23 cellular contexts compared by ENCODE assay signal in the genomic region with DNA sequence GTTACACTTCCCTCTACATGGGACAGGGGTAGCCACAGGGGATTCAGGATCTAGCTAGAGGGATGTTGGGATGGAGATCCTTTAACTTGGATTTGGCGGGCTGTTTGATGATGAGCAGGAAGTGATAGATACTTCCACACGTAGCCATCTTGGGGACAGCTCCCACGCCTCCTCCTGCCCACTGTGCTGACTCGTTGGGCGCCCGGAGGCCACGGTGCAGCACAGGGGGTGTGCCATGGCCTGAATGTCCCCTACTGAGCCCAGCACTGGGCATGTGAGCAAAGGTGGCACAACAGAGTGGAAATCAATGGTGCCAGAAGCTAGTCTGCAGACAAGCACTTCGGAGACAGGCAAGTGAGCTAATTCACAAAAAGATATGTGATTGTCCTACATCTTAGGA. TPM values are rescaled to one million over a fixed set of nuclear protein-coding genes. Genes with fewer than 3 reads are reported as not detected.
A peak's percentile ranks its signal among the peaks of the same experiment; 100 is the strongest.
DNase-seq lines count a peak whose midpoint lies in the region; ATAC-seq, FAIRE-seq and TF ChIP-seq lines count a peak whose summit lies in the region.
"Had no signal": no experiment of that assay in that cellular context is flagged by ENCODE, and none has a peak within 500 bp of the region (broad histone marks: within the 10 kb centered on the region; RNA-seq: fewer than 3 reads in every experiment).

No MANE protein-coding gene starts in this region.

- no peaks in the 10 kb centered on the region; a peak in 1 of 7 replicates for H3K27me3 ChIP-seq in H1 (replicated peaks in 1 of 4; ENCODE audit: control insufficient read depth in 3 of 4, extremely low read depth in 1 of 4, insufficient read depth in 3 of 4, low read length in 3 of 4)
- H3K27me3 ChIP-seq in osteoblast (ENCODE audit: insufficient read depth, low read length) = peaks cover 14% of the 10 kb centered on the region

- H2BK5ac ChIP-seq in H1 (ENCODE audit: low read depth, low read length) = no peak overlapping the region

- TF ChIP-seq CTCF in H1 (IDR thresholded peaks at IDR 0.05; ENCODE audit: control extremely low read depth in 1 of 3, insufficient read depth in 1 of 3, low read depth in 1 of 3, low read length in 3 of 3) = no peak
- TF ChIP-seq CTCF in osteoblast (IDR thresholded peaks at IDR 0.05; ENCODE audit: extremely low read depth, low read depth, low read length) = no peak

- no peak for TF ChIP-seq RAD21 in H1 (IDR thresholded peaks at IDR 0.05 in 1 of 2, conservative IDR thresholded peaks at IDR 0.05 in 1 of 2; ENCODE audit: low read depth in 2 of 2, low read length in 2 of 2)

- POLR2A ChIA-PET in H1 (lab: Charles Lee; ENCODE audit: partially characterized antibody) = no interaction called here

- H3K18ac ChIP-seq in H1 (ENCODE audit: extremely low read depth, low read length) = no peak overlapping the region; the same call in 1 of the 2 replicates

- no peak for ATAC-seq in GM18520 (IDR thresholded peaks at IDR 0.05; ENCODE audit: unreplicated experiment)

- no peak overlapping the region for H4K5ac ChIP-seq in H1 (ENCODE audit: insufficient read length, low read depth, low read length)

- no peaks in the 10 kb centered on the region for H3K79me1 ChIP-seq in H1 (ENCODE audit: low read depth, low read length)

- no peak overlapping the region for H2BK20ac ChIP-seq in H1 (ENCODE audit: low read length)

- H4K8ac ChIP-seq in H1 (ENCODE audit: extremely low read depth, insufficient read depth, low read length) = no peak overlapping the region

- H3K56ac ChIP-seq in H1 (replicated peaks; ENCODE audit: insufficient read length, low read depth, low read length) = no peak overlapping the region

- no peak overlapping the region for H3K14ac ChIP-seq in H1 (ENCODE audit: insufficient read length)

- no peaks in the 10 kb centered on the region for H3K23me2 ChIP-seq in H1 (ENCODE audit: low read depth, low read length)

- TF ChIP-seq POLR2A in H1 (IDR thresholded peaks at IDR 0.05; ENCODE audit: control extremely low read depth in 1 of 2, low read depth in 2 of 2, low read length in 2 of 2) = no peak

- H2AFZ ChIP-seq in H1 (ENCODE audit: low read length) (peak overlapping the region; percentile 61; the same call in 1 of the 2 replicates), osteoblast (ENCODE audit: low read length) (no peak overlapping the region)

- H3K4me2 ChIP-seq in H1 (ENCODE audit: insufficient read depth in 1 of 2, low read depth in 2 of 2, low read length in 2 of 2) = no peak overlapping the region
- no peak overlapping the region for H3K4me2 ChIP-seq in osteoblast (ENCODE audit: insufficient read depth, low read length)

- no peak overlapping the region for H2BK120ac ChIP-seq in H1 (replicated peaks; ENCODE audit: low read depth, low read length)

- H3K4me3 ChIP-seq in H1 (ENCODE audit: extremely low read depth in 1 of 4, insufficient read depth in 2 of 4, low read depth in 3 of 4, low read length in 4 of 4) (no peak overlapping the region), osteoblast (ENCODE audit: insufficient read depth, low read length) (no peak overlapping the region)

- H3K27ac ChIP-seq in H1 (ENCODE audit: low read depth, low read length) = no peak overlapping the region
- H3K27ac ChIP-seq in osteoblast (ENCODE audit: low read depth, low read length) = no peak overlapping the region

- no peak overlapping the region for H3K4ac ChIP-seq in H1 (replicated peaks; ENCODE audit: insufficient read length, low read depth, low read length)

- CTCF ChIA-PET in H1 (lab: Charles Lee; ENCODE audit: partially characterized antibody) = interaction anchor here (0.9 to 1.5 kb wide), 3 partner anchors 13 to 28 kb away, joined by 3 to 4 read pairs (median 3); no protein-coding TSS in a partner anchor

- 0 out of 2 replicates have a peak overlapping the region, but pooled peaks have one; percentile 33 for H2BK12ac ChIP-seq in H1 (ENCODE audit: low read depth, low read length)

- no peak overlapping the region for H3K23ac ChIP-seq in H1 (ENCODE audit: insufficient read length)

- no peak overlapping the region for H4K91ac ChIP-seq in H1 (replicated peaks; ENCODE audit: insufficient read length, low read length)

- H2BK15ac ChIP-seq in H1 (ENCODE audit: low read length) = no peak overlapping the region

- no peak overlapping the region for H3K9ac ChIP-seq in H1 (replicated peaks in 1 of 4; ENCODE audit: extremely low read depth in 1 of 4, low read depth in 3 of 4, low read length in 3 of 4)

- 94% methylated on average over 8 of the region's 8 CpGs; no CpG with 5 or more reads in 1 of the 2 experiments for WGBS in H1 (ENCODE audit: extremely low coverage in 1 of 2, insufficient coverage in 1 of 2, insufficient read length in 1 of 2, insufficient replicate concordance in 2 of 2, low coverage in 1 of 2, low lambda C conversion rate in 2 of 2, missing lambda C conversion rate in 1 of 2), 2 experiments

- H3K79me2 ChIP-seq in H1 (ENCODE audit: control insufficient read depth in 1 of 2, insufficient read depth in 2 of 2, low read length in 2 of 2) (no peaks in the 10 kb centered on the region), osteoblast (ENCODE audit: insufficient read depth, low read length) (no peaks in the 10 kb centered on the region)

- H3K36me3 ChIP-seq in H1 (ENCODE audit: control insufficient read depth in 2 of 4, insufficient read depth in 4 of 4, low read length in 3 of 4) (no peaks in the 10 kb centered on the region), osteoblast (ENCODE audit: insufficient read depth, low read length) (no peaks in the 10 kb centered on the region)

- TF ChIP-seq EP300 in H1 (IDR thresholded peaks at IDR 0.05; ENCODE audit: borderline replicate concordance in 1 of 2, low read depth in 2 of 2, low read length in 2 of 2) = no peak

- no peaks in the 10 kb centered on the region for H3K9me3 ChIP-seq in H1 (ENCODE audit: insufficient read depth in 2 of 2, low read depth in 1 of 2, low read length in 1 of 2)
- H3K9me3 ChIP-seq in osteoblast (ENCODE audit: low read depth, low read length) = no peaks in the 10 kb centered on the region

- H3K4me1 ChIP-seq in H1 (replicated peaks in 1 of 4; ENCODE audit: control insufficient read depth in 3 of 4, insufficient read depth in 4 of 4, low read length in 3 of 4) (peaks cover 0 to 6% (median 3%) of the 10 kb centered on the region in 4 experiments; a peak in 4 of 7 replicates), osteoblast (ENCODE audit: insufficient read depth, low read length) (peaks cover 5% of the 10 kb centered on the region)

- DNase-seq in H1 (ENCODE audit: low read depth in 1 of 2, low spot score in 2 of 2) (peak in 1 of 2 experiments; percentile 33), osteoblast (ENCODE audit: insufficient read length, low spot score, missing footprints) (peak; percentile 42), NK-92 (lab: John Stamatoyannopoulos, UW; ENCODE audit: unreplicated experiment) (no peak)
- DNase-seq in stimulated activated CD8-positive, alpha-beta memory T cell treated with anti-CD3 and anti-CD28 coated beads, Interleukin-4, amount 100 ng/mL, for 48 hours = peak; percentile 9
- DNase-seq in activated T-cell treated with anti-CD3 and anti-CD28 coated beads, Interleukin-2, amount 50 U/mL, for 1 hour = no peak
- DNase-seq: C1 segment of cervical spinal cord; Calu3; CD4-positive, alpha-beta memory T cell; COR-L47; DMS53; DMS79 treated with DMSO at 0.1 percent for 48 hours; GF-D8; GOT3; H7; HCEC 1CT had no signal

- FAIRE-seq in H1 (lab: Jason Lieb, UNC) = no peak
- FAIRE-seq: GM12891, GM18507, GM19239 had no signal

- no peaks in the 10 kb centered on the region for H4K20me1 ChIP-seq in H1 (replicated peaks in 1 of 2; ENCODE audit: control insufficient read depth in 1 of 2, insufficient read depth in 2 of 2, low read length in 2 of 2)
- no peaks in the 10 kb centered on the region for H4K20me1 ChIP-seq in osteoblast (ENCODE audit: insufficient read depth, low read length)

- H2AK5ac ChIP-seq in H1 (ENCODE audit: low read depth, low read length) = no peak overlapping the region

TF ChIP-seq in H1, 55 proteins besides CTCF, POLR2A, EP300 and RAD21 (continues in another document):
- TF ChIP-seq MAFK (IDR thresholded peaks at IDR 0.05; ENCODE audit: low read depth, low read length) (no peak), TEAD4 (IDR thresholded peaks at IDR 0.05; ENCODE audit: low read depth, low read length) (no peak)

RNA-seq across cellular contexts. Expression of a gene that starts 31.6 kb away (rescaled TPM):
- total RNA-seq in H1 (2021; fragmentation: NEBNext Ultra II Directional; extraction: Animal tissue kit (Norgen Biotek cat#: 25700)) = 16.5 and 17.2 TPM in 2 replicates
- polyA plus RNA-seq in H1 (2011; rRNA removed) = 2.4 and 3.5 TPM in 2 replicates
- 4.1 TPM for polyA plus RNA-seq in H1 (2011; cell fraction: cytosol; rRNA removed)
- 2.0 TPM for polyA plus RNA-seq in H1 (2011; cell fraction: nucleus; rRNA removed)
- polyA plus RNA-seq in H1 (2012, experiment 1 of 2) = 3.4 to 7.0 TPM (median 4.6 TPM) in 4 replicates
- 0.58 TPM for polyA plus RNA-seq in H1 (2012, experiment 2 of 2)
- 12.3 TPM for polyA plus RNA-seq in H1 (2013, experiment 1 of 2)
- 13.5 TPM for polyA plus RNA-seq in H1 (2013, experiment 2 of 2)
- 6.1 and 6.3 TPM in 2 replicates for polyA minus RNA-seq in H1 (2011; rRNA and poly(A)+ RNA removed)
- 6.4 TPM for polyA minus RNA-seq in H1 (2011; cell fraction: cytosol; rRNA and poly(A)+ RNA removed)
- 10.9 TPM for polyA minus RNA-seq in H1 (2011; cell fraction: nucleus; rRNA and poly(A)+ RNA removed)
- 9.1 and 9.4 TPM in 2 replicates for total RNA-seq in osteoblast

RNA-seq across cellular contexts. Expression of a gene that starts 59.4 kb away (rescaled TPM):
- 56.2 and 58.2 TPM in 2 replicates for total RNA-seq in H1 (2021; fragmentation: NEBNext Ultra II Directional; extraction: Animal tissue kit (Norgen Biotek cat#: 25700))
- 23.5 and 49.6 TPM in 2 replicates for polyA plus RNA-seq in H1 (2011; rRNA removed)
- polyA plus RNA-seq in H1 (2011; cell fraction: cytosol; rRNA removed) = 29.2 TPM
- polyA plus RNA-seq in H1 (2011; cell fraction: nucleus; rRNA removed) = 34.0 TPM
- 27.7 to 38.9 TPM (median 29.2 TPM) in 4 replicates for polyA plus RNA-seq in H1 (2012, experiment 1 of 2)
- polyA plus RNA-seq in H1 (2012, experiment 2 of 2) = 32.8 TPM
- 60.4 TPM for polyA plus RNA-seq in H1 (2013, experiment 1 of 2)
- polyA plus RNA-seq in H1 (2013, experiment 2 of 2) = 60.9 TPM
- 9.3 and 14.8 TPM in 2 replicates for polyA minus RNA-seq in H1 (2011; rRNA and poly(A)+ RNA removed)
- polyA minus RNA-seq in H1 (2011; cell fraction: cytosol; rRNA and poly(A)+ RNA removed) = 31.8 TPM
- 13.7 TPM for polyA minus RNA-seq in H1 (2011; cell fraction: nucleus; rRNA and poly(A)+ RNA removed)
- total RNA-seq in osteoblast = not detected in 2 replicates
- total RNA-seq: A172, A673, Daoy, G401 had no signal
- polyA plus RNA-seq: CD4-positive, alpha-beta memory T cell had no signal

Comparison
In these comparisons a context has a peak if more than half of its experiments do, and no peak if none do; other contexts are left out.
1. DNase-seq: peak in osteoblast (single experiment) and stimulated activated CD8-positive, alpha-beta memory T cell treated with anti-CD3 and anti-CD28 coated beads, Interleukin-4, amount 100 ng/mL, for 48 hours (single experiment); none in NK-92 (single experiment) and activated T-cell treated with anti-CD3 and anti-CD28 coated beads, Interleukin-2, amount 50 U/mL, for 1 hour (single experiment).
2. RNA of a gene that starts 59.4 kb away (total RNA-seq): 56.2 to 58.2 TPM in H1; not detected in osteoblast; every median in the first group is over 10 times any median in the second.